Comparison of ENCODE assay signal across 9 cellular contexts in the genomic region with DNA sequence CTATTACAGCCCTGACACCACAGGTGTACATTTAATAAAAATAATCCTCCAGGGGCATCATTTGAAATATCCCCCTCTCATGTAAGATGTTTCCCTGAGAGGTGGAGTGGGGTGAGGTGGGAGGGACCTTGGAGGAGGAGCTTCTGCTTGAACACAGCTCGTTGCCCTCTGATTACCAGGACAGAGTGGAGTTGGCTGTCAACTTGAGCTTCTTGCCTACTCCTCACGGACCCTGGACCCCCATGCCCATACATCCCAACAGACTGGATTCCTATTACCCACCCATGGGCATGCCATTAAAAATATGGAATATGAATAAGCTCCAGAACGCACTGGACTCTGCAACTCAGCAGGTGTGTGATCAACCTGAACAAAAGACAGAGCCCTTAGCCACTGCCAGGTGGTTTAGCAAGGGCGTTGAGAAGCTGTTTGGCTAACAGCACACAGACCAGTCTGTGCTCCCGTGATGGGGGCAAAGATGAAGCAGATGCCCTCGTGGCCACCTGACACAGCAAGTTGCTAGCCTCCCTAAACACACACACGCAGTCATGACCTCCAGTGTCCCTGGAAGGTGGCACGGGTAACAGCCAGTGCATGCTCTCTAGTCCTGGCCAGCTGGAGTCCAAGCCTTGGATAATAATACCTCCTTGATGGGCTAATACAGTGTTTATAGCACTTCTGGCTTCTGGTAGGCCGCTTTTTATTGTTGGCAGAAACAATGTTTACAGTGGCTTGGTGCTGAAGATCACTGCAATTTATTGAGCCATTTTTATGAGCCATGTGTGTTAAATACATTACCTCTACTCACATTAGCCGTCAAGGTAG.
DNase-seq lines count a peak whose midpoint lies in the region; ATAC-seq, FAIRE-seq and TF ChIP-seq lines count a peak whose summit lies in the region.
"Had no signal": no experiment of that assay in that cellular context is flagged by ENCODE, and none has a peak within 500 bp of the region (broad histone marks: within the 10 kb centered on the region; RNA-seq: fewer than 3 reads in every experiment).

No MANE protein-coding gene starts in this region.

- no peaks in the 10 kb centered on the region for H3K27me3 ChIP-seq in thyroid gland

- intact Hi-C loops in activated naive CD4-positive, alpha-beta T cell treated with anti-CD3 and anti-CD28 coated beads for 36 hours (cut with micrococcal nuclease): no loop called here
- intact Hi-C loops in kidney (cut with DNase I) (loop anchor here (10.0 kb wide), 1 partner anchor 101 kb away; no protein-coding TSS in a partner anchor), thyroid gland (cut with DNase I) (no loop called here)

- no peak overlapping the region for H3K9ac ChIP-seq in kidney (ENCODE audit: low read length in 2 of 2)

- no peak for ATAC-seq in GM21526 (IDR thresholded peaks at IDR 0.05; ENCODE audit: low FRiP score, unreplicated experiment)
- no peak for ATAC-seq in GM21367 (IDR thresholded peaks at IDR 0.05; ENCODE audit: unreplicated experiment)
- ATAC-seq in naive thymus-derived CD8-positive, alpha-beta T cell: no peak

- H3K4me3 ChIP-seq in kidney (ENCODE audit: low read length in 2 of 2) (no peak overlapping the region), thyroid gland (replicated peaks in 1 of 3) (no peak overlapping the region)

- peaks cover 68% of the 10 kb centered on the region for H3K4me1 Mint-ChIP-seq in activated naive CD4-positive, alpha-beta T cell treated with anti-CD3 and anti-CD28 coated beads for 36 hours (ENCODE audit: low read depth)
- H3K4me1 Mint-ChIP-seq in activated naive CD4-positive, alpha-beta T cell treated with anti-CD3 and anti-CD28 coated beads, Interleukin-2, amount 10 ng/mL, durations not matched to agents 7 days and 5 days: peaks cover 50% of the 10 kb centered on the region
- H3K4me1 Mint-ChIP-seq in naive thymus-derived CD8-positive, alpha-beta T cell: peaks cover 17 to 74% (median 34%) of the 10 kb centered on the region in 4 donors

- TF ChIP-seq POLR2A in thyroid gland (IDR thresholded peaks at IDR 0.05): no peak

- TF ChIP-seq CTCF in kidney (IDR thresholded peaks at IDR 0.05; ENCODE audit: borderline replicate concordance, extremely low read depth, insufficient read depth) (no peak), thyroid gland (IDR thresholded peaks at IDR 0.05) (no peak)

- H3K36me3 Mint-ChIP-seq in activated naive CD4-positive, alpha-beta T cell treated with anti-CD3 and anti-CD28 coated beads for 36 hours (ENCODE audit: low read depth): no peaks in the 10 kb centered on the region
- H3K36me3 Mint-ChIP-seq in activated naive CD4-positive, alpha-beta T cell treated with anti-CD3 and anti-CD28 coated beads, Interleukin-2, amount 10 ng/mL, durations not matched to agents 7 days and 5 days: no peaks in the 10 kb centered on the region
- H3K36me3 Mint-ChIP-seq in naive thymus-derived CD8-positive, alpha-beta T cell: no peaks in the 10 kb centered on the region

- H3K27ac ChIP-seq in kidney (ENCODE audit: low read depth in 2 of 2, low read length in 2 of 2) (peak overlapping the region; percentile 29 to 61), thyroid gland (peak overlapping the region in 2 of 3 donors; percentile 52 to 68)

- peak; percentile 14 for DNase-seq in activated naive CD4-positive, alpha-beta T cell treated with anti-CD3 and anti-CD28 coated beads for 36 hours
- DNase-seq in activated naive CD4-positive, alpha-beta T cell treated with anti-CD3 and anti-CD28 coated beads, Interleukin-2, amount 10 ng/mL, durations not matched to agents 7 days and 5 days: no peak
- DNase-seq in NCI-H748 (lab: John Stamatoyannopoulos, UW; ENCODE audit: unreplicated experiment): peak; percentile 97
- no peak for DNase-seq in kidney
- DNase-seq in thyroid gland: peak; percentile 38 to 59
- DNase-seq in naive thymus-derived CD8-positive, alpha-beta T cell: no peak
- DNase-seq: effector CD4-positive, alpha-beta T cell had no signal

- H3K27me3 Mint-ChIP-seq in activated naive CD4-positive, alpha-beta T cell treated with anti-CD3 and anti-CD28 coated beads for 36 hours (ENCODE audit: low read depth): no peaks in the 10 kb centered on the region
- no peaks in the 10 kb centered on the region for H3K27me3 Mint-ChIP-seq in activated naive CD4-positive, alpha-beta T cell treated with anti-CD3 and anti-CD28 coated beads, Interleukin-2, amount 10 ng/mL, durations not matched to agents 7 days and 5 days
- H3K27me3 Mint-ChIP-seq in naive thymus-derived CD8-positive, alpha-beta T cell: peaks cover 0 to 2% (median 0%) of the 10 kb centered on the region in 5 donors

- H3K4me1 ChIP-seq in kidney (ENCODE audit: control insufficient read depth in 1 of 2, insufficient read depth in 1 of 2, low read depth in 1 of 2, low read length in 2 of 2) (peaks cover 38 to 76% of the 10 kb centered on the region in 2 donors), thyroid gland (peaks cover 32 to 82% of the 10 kb centered on the region in 2 donors)

- no peak overlapping the region for H3K4me3 Mint-ChIP-seq in activated naive CD4-positive, alpha-beta T cell treated with anti-CD3 and anti-CD28 coated beads for 36 hours
- no peak overlapping the region for H3K4me3 Mint-ChIP-seq in activated naive CD4-positive, alpha-beta T cell treated with anti-CD3 and anti-CD28 coated beads, Interleukin-2, amount 10 ng/mL, durations not matched to agents 7 days and 5 days
- no peak overlapping the region for H3K4me3 Mint-ChIP-seq in naive thymus-derived CD8-positive, alpha-beta T cell

- H3K36me3 ChIP-seq in kidney (ENCODE audit: control insufficient read depth in 1 of 2, insufficient read depth in 2 of 2, low read length in 2 of 2): no peaks in the 10 kb centered on the region
- H3K36me3 ChIP-seq in thyroid gland: no peaks in the 10 kb centered on the region

- CTCF ChIA-PET in activated naive CD4-positive, alpha-beta T cell treated with anti-CD3 and anti-CD28 coated beads for 36 hours (lab: Charles Lee): no interaction called here
- CTCF ChIA-PET in activated naive CD4-positive, alpha-beta T cell treated with anti-CD3 and anti-CD28 coated beads, Interleukin-2, amount 10 ng/mL, durations not matched to agents 7 days and 5 days (lab: Charles Lee): interaction anchor here (0.9 to 1.4 kb wide), 4 partner anchors 9 to 110 kb away, joined by 3 to 4 read pairs (median 4); no protein-coding TSS in a partner anchor

- peak overlapping the region; percentile 31 for H3K27ac Mint-ChIP-seq in activated naive CD4-positive, alpha-beta T cell treated with anti-CD3 and anti-CD28 coated beads for 36 hours
- H3K27ac Mint-ChIP-seq in activated naive CD4-positive, alpha-beta T cell treated with anti-CD3 and anti-CD28 coated beads, Interleukin-2, amount 10 ng/mL, durations not matched to agents 7 days and 5 days: no peak overlapping the region
- H3K27ac Mint-ChIP-seq in naive thymus-derived CD8-positive, alpha-beta T cell: no peak overlapping the region

- POLR2A ChIA-PET in naive thymus-derived CD8-positive, alpha-beta T cell (lab: Charles Lee): interaction anchor here (1.6 kb wide), 1 partner anchor 8 kb away, joined by 5 read pairs; no protein-coding TSS in a partner anchor

- H3K9me3 ChIP-seq in kidney (ENCODE audit: control insufficient read depth in 1 of 2, low read length in 2 of 2) (no peaks in the 10 kb centered on the region), thyroid gland (no peaks in the 10 kb centered on the region)

- H3K9me3 Mint-ChIP-seq in activated naive CD4-positive, alpha-beta T cell treated with anti-CD3 and anti-CD28 coated beads for 36 hours: no peaks in the 10 kb centered on the region
- no peaks in the 10 kb centered on the region for H3K9me3 Mint-ChIP-seq in activated naive CD4-positive, alpha-beta T cell treated with anti-CD3 and anti-CD28 coated beads, Interleukin-2, amount 10 ng/mL, durations not matched to agents 7 days and 5 days
- no peaks in the 10 kb centered on the region for H3K9me3 Mint-ChIP-seq in naive thymus-derived CD8-positive, alpha-beta T cell

- 64 to 66% methylated on average over 8 to 10 of the region's 10 CpGs for WGBS in thyroid gland, 2 donors

- no peak for FAIRE-seq in kidney (lab: Jason Lieb, UNC)

Comparison
In these comparisons a context has a peak if more than half of its experiments do, and no peak if none do; other contexts are left out.
1. DNase-seq: peak in activated naive CD4-positive, alpha-beta T cell treated with anti-CD3 and anti-CD28 coated beads for 36 hours (single experiment), NCI-H748 (single experiment) and thyroid gland (2 of 2); none in activated naive CD4-positive, alpha-beta T cell treated with anti-CD3 and anti-CD28 coated beads, Interleukin-2, amount 10 ng/mL, durations not matched to agents 7 days and 5 days (single experiment), kidney (single experiment) and naive thymus-derived CD8-positive, alpha-beta T cell (0 of 10).